In genomic region chrX:112851806-112852205, GRCh38 we compare ENCODE assay signal across 9 cellular contexts. TPM values are rescaled to one million over a fixed set of nuclear protein-coding genes. Genes with fewer than 3 reads are reported as not detected.
DNase-seq lines count a peak whose midpoint lies in the region; ATAC-seq, FAIRE-seq and TF ChIP-seq lines count a peak whose summit lies in the region.
"Had no signal": no experiment of that assay in that cellular context is flagged by ENCODE, and none has a peak within 500 bp of the region (broad histone marks: within the 10 kb centered on the region; RNA-seq: fewer than 3 reads in every experiment).

No MANE protein-coding gene starts in this region.

- TF ChIP-seq CTCF in glutamatergic neuron (IDR thresholded peaks at IDR 0.05; ENCODE audit: partially characterized antibody, unreplicated experiment), result no peak

- no peak for DNase-seq in glutamatergic neuron
- no peak for DNase-seq in iPS-NIHi11 (ENCODE audit: low spot score)
- no peak for DNase-seq in KG1 (lab: John Stamatoyannopoulos, UW)
- DNase-seq in NOMO-1 treated with dmso at 0.1 percent for 144 hours (lab: John Stamatoyannopoulos, UW; ENCODE audit: unreplicated experiment), result no peak
- no peak for DNase-seq in urothelium cell line (ENCODE audit: low spot score)

- H3K27me3 Mint-ChIP-seq in glutamatergic neuron (ENCODE audit: unreplicated experiment), result no peaks in the 10 kb centered on the region

- no peaks in the 10 kb centered on the region for H3K9me3 ChIP-seq in ES-I3 (ENCODE audit: control insufficient read depth, insufficient read depth, low read length)

- H3K4me3 Mint-ChIP-seq in glutamatergic neuron (ENCODE audit: unreplicated experiment), result peak overlapping the region; percentile 48

- H3K4me1 ChIP-seq in ES-I3 (ENCODE audit: insufficient read depth, low read length), result peaks cover 22% of the 10 kb centered on the region; the same call in 1 of the 2 replicates

- peak overlapping the region; percentile 57 for H3K27ac Mint-ChIP-seq in glutamatergic neuron (ENCODE audit: unreplicated experiment)

- H3K9ac ChIP-seq in ES-I3 (ENCODE audit: low read depth, low read length), result peak overlapping the region; percentile 16; the same call in 1 of the 2 replicates

- no peaks in the 10 kb centered on the region for H3K36me3 ChIP-seq in ES-I3 (ENCODE audit: insufficient read depth, low read length)

- ATAC-seq in GM21360 (IDR thresholded peaks at IDR 0.05; ENCODE audit: unreplicated experiment) (peak; percentile 59), HG03439 (IDR thresholded peaks at IDR 0.05; ENCODE audit: unreplicated experiment) (peak; percentile 62)

- peaks cover 1% of the 10 kb centered on the region for H3K9me3 Mint-ChIP-seq in glutamatergic neuron (ENCODE audit: unreplicated experiment)

- peaks cover 28% of the 10 kb centered on the region for H3K4me1 Mint-ChIP-seq in glutamatergic neuron (ENCODE audit: low read depth, unreplicated experiment)

- no peaks in the 10 kb centered on the region for H3K36me3 Mint-ChIP-seq in glutamatergic neuron (ENCODE audit: unreplicated experiment)

- no peak for FAIRE-seq in urothelium cell line (lab: Jason Lieb, UNC)
- FAIRE-seq: TTC549 had no signal

RNA-seq across cellular contexts. Expression of gene AMOT, which starts 11.2 kb away (rescaled TPM):
- total RNA-seq in glutamatergic neuron (ENCODE audit: unreplicated experiment), result 88.3 TPM
